8 cellular contexts compared by ENCODE assay signal in genomic region chr11:86551286-86551685, GRCh38.
DNase-seq lines count a peak whose midpoint lies in the region; ATAC-seq and TF ChIP-seq lines count a peak whose summit lies in the region.

No MANE protein-coding gene starts in this region.

- H3K4me3 ChIP-seq in fibroblast of pulmonary artery (replicated peaks; ENCODE audit: low read depth, low read length) (no peak overlapping the region), skeletal muscle satellite cell (ENCODE audit: low read length) (peak overlapping the region; percentile 44), trophoblast cell (ENCODE audit: low read depth, low read length) (no peak overlapping the region), WERI-Rb-1 (ENCODE audit: low read depth, low read length) (no peak overlapping the region)

- H2AK5ac ChIP-seq in trophoblast cell (ENCODE audit: low read length): no peak overlapping the region

- H3K9me3 ChIP-seq in skeletal muscle satellite cell (replicated peaks; ENCODE audit: low read length) (no peaks in the 10 kb centered on the region), trophoblast cell (ENCODE audit: insufficient read depth, low read depth, low read length) (peaks cover 2% of the 10 kb centered on the region), WERI-Rb-1 (ENCODE audit: severe bottlenecking) (no peaks in the 10 kb centered on the region)

- no peak overlapping the region for H2BK5ac ChIP-seq in trophoblast cell (ENCODE audit: low read depth, low read length, poor library complexity)

- DNase-seq in NCI-H226: peak; percentile 98
- DNase-seq in fibroblast of pulmonary artery (ENCODE audit: low read depth): peak; percentile 97
- DNase-seq in iPS-NIHi7 (ENCODE audit: extremely low spot score): no peak
- no peak for DNase-seq in trophoblast cell
- no peak for DNase-seq in inferior parietal cortex (ENCODE audit: extremely low spot score)
- DNase-seq in WERI-Rb-1: no peak

- H2BK120ac ChIP-seq in trophoblast cell (ENCODE audit: insufficient read depth, low read length, poor library complexity): no peak overlapping the region

- ATAC-seq in GM18861 (IDR thresholded peaks at IDR 0.05; ENCODE audit: unreplicated experiment): peak; percentile 64

- H4K91ac ChIP-seq in trophoblast cell (ENCODE audit: low read depth, low read length): no peak overlapping the region

- TF ChIP-seq CTCF in fibroblast of pulmonary artery (IDR thresholded peaks at IDR 0.05; ENCODE audit: low read length, missing control alignments) (no peak), WERI-Rb-1 (IDR thresholded peaks at IDR 0.05; ENCODE audit: low read depth, low read length) (no peak)

- no peaks in the 10 kb centered on the region for H3K27me3 ChIP-seq in skeletal muscle satellite cell (ENCODE audit: control insufficient read depth, insufficient read depth, low read length)
- no peaks in the 10 kb centered on the region for H3K27me3 ChIP-seq in trophoblast cell (ENCODE audit: insufficient read depth, low read length)
- no peaks in the 10 kb centered on the region for H3K27me3 ChIP-seq in WERI-Rb-1 (ENCODE audit: insufficient read depth, low read depth, severe bottlenecking)

- no peak overlapping the region for H3K9ac ChIP-seq in skeletal muscle satellite cell (ENCODE audit: low read depth, low read length)
- H3K9ac ChIP-seq in trophoblast cell (ENCODE audit: low read length): no peak overlapping the region

- no peak overlapping the region for H3K23ac ChIP-seq in trophoblast cell (ENCODE audit: low read length)

- no peak overlapping the region for H2BK12ac ChIP-seq in trophoblast cell (ENCODE audit: low read length)

- H3K27ac ChIP-seq in trophoblast cell (ENCODE audit: low read depth, low read length) (no peak overlapping the region), WERI-Rb-1 (no peak overlapping the region)

- H3K79me2 ChIP-seq in trophoblast cell (ENCODE audit: control insufficient read depth, insufficient read depth, low read length, poor library complexity): no peaks in the 10 kb centered on the region

- no peak overlapping the region for H4K8ac ChIP-seq in trophoblast cell (ENCODE audit: low read depth, low read length)

- peaks cover 31% of the 10 kb centered on the region for H3K4me1 ChIP-seq in skeletal muscle satellite cell (ENCODE audit: control insufficient read depth, insufficient read depth, low read length)
- H3K4me1 ChIP-seq in trophoblast cell (ENCODE audit: control insufficient read depth in 1 of 2, insufficient read depth in 2 of 2, low read length in 2 of 2): peaks cover 0 to 2% of the 10 kb centered on the region in 2 experiments

- no peak overlapping the region for H2AFZ ChIP-seq in trophoblast cell (ENCODE audit: insufficient read depth, low read length, poor library complexity)

- no peak overlapping the region for H3K14ac ChIP-seq in trophoblast cell (ENCODE audit: low read length)

- H3K36me3 ChIP-seq in skeletal muscle satellite cell (ENCODE audit: insufficient read depth, low read length) (no peaks in the 10 kb centered on the region), trophoblast cell (ENCODE audit: control insufficient read depth in 1 of 2, insufficient read depth in 2 of 2, low read length in 2 of 2) (no peaks in the 10 kb centered on the region), WERI-Rb-1 (peaks cover 59% of the 10 kb centered on the region)

- H3K79me1 ChIP-seq in trophoblast cell (ENCODE audit: low read length): peaks cover 4% of the 10 kb centered on the region

- no peak overlapping the region for H3K18ac ChIP-seq in trophoblast cell (ENCODE audit: low read length)

- no peak overlapping the region for H3K4ac ChIP-seq in trophoblast cell (ENCODE audit: low read depth, low read length)

- H3K4me2 ChIP-seq in skeletal muscle satellite cell (ENCODE audit: low read length) (peak overlapping the region; percentile 70), trophoblast cell (ENCODE audit: low read length) (no peak overlapping the region)

- H4K12ac ChIP-seq in trophoblast cell (ENCODE audit: low read depth, low read length): no peak overlapping the region

- no CpG with 5 or more reads among the region's 1 CpG for WGBS in trophoblast cell (ENCODE audit: extremely low coverage, insufficient coverage, insufficient read length)

Comparison
In these comparisons a context has a peak if more than half of its experiments do, and no peak if none do; other contexts are left out.
1. DNase-seq: peak in NCI-H226 (single experiment) and fibroblast of pulmonary artery (single experiment); none in iPS-NIHi7 (single experiment), trophoblast cell (0 of 2), inferior parietal cortex (single experiment) and WERI-Rb-1 (single experiment).